Comparison of ENCODE assay signal across 12 cellular contexts in genomic region chr16:30139895-30140481, GRCh38. TPM values are rescaled to one million over a fixed set of nuclear protein-coding genes. Genes with fewer than 3 reads are reported as not detected.
A peak's percentile ranks its signal among the peaks of the same experiment; 100 is the strongest.
DNase-seq lines count a peak whose midpoint lies in the region; ATAC-seq and TF ChIP-seq lines count a peak whose summit lies in the region.
"Had no signal": no experiment of that assay in that cellular context is flagged by ENCODE, and none has a peak within 500 bp of the region (broad histone marks: within the 10 kb centered on the region; RNA-seq: fewer than 3 reads in every experiment).

No MANE protein-coding gene starts in this region.

- TF ChIP-seq CTCF in neutrophil (IDR thresholded peaks at IDR 0.05) (no peak), uterus (IDR thresholded peaks at IDR 0.05) (no peak)

- H3K27me3 Mint-ChIP-seq in activated CD4-positive, alpha-beta T cell treated with anti-CD3 and anti-CD28 coated beads for 36 hours: no peaks in the 10 kb centered on the region
- H3K27me3 Mint-ChIP-seq in activated CD4-positive, alpha-beta memory T cell treated with anti-CD3 and anti-CD28 coated beads for 36 hours: no peaks in the 10 kb centered on the region
- H3K27me3 Mint-ChIP-seq: memory B cell had no signal

- H3K36me3 Mint-ChIP-seq in activated CD4-positive, alpha-beta T cell treated with anti-CD3 and anti-CD28 coated beads for 36 hours (ENCODE audit: low read depth): no peaks in the 10 kb centered on the region
- no peaks in the 10 kb centered on the region for H3K36me3 Mint-ChIP-seq in activated CD4-positive, alpha-beta memory T cell treated with anti-CD3 and anti-CD28 coated beads for 36 hours
- H3K36me3 Mint-ChIP-seq: memory B cell had no signal

- H3K4me3 Mint-ChIP-seq in activated CD4-positive, alpha-beta T cell treated with anti-CD3 and anti-CD28 coated beads for 36 hours: no peak overlapping the region
- no peak overlapping the region for H3K4me3 Mint-ChIP-seq in activated CD4-positive, alpha-beta memory T cell treated with anti-CD3 and anti-CD28 coated beads for 36 hours
- H3K4me3 Mint-ChIP-seq: memory B cell had no signal

- peak overlapping the region; percentile 31 to 32 for H3K4me3 ChIP-seq in neutrophil (ENCODE audit: low read depth in 1 of 2, low read length in 1 of 2)
- H3K4me3 ChIP-seq in uterus: no peak overlapping the region
- no peak overlapping the region for H3K4me3 ChIP-seq in MG63
- H3K4me3 ChIP-seq: SJCRH30, suprapubic skin had no signal

- H3K27ac Mint-ChIP-seq in activated CD4-positive, alpha-beta T cell treated with anti-CD3 and anti-CD28 coated beads for 36 hours: peak overlapping the region; percentile 57
- peak overlapping the region; percentile 10 for H3K27ac Mint-ChIP-seq in activated CD4-positive, alpha-beta memory T cell treated with anti-CD3 and anti-CD28 coated beads for 36 hours
- H3K27ac Mint-ChIP-seq: memory B cell had no signal

- no peak for DNase-seq in activated CD4-positive, alpha-beta T cell treated with anti-CD3 and anti-CD28 coated beads for 36 hours
- DNase-seq in activated CD4-positive, alpha-beta T cell treated with anti-CD3 and anti-CD28 coated beads for 48 hours: no peak
- DNase-seq in NCI-H146 treated with DMSO at 0.1 percent for 48 hours (lab: John Stamatoyannopoulos, UW; ENCODE audit: unreplicated experiment) (peak; percentile 27), uterus (no peak), AG08395 (ENCODE audit: low spot score) (no peak), MG63 (no peak)
- DNase-seq in activated CD4-positive, alpha-beta memory T cell treated with anti-CD3 and anti-CD28 coated beads for 36 hours: no peak
- DNase-seq: activated CD4-positive, alpha-beta T cell treated with anti-CD3 and anti-CD28 coated beads, Interleukin-2, amount 50 U/mL, for 4 hours; SJCRH30 had no signal

- CTCF ChIA-PET in activated CD4-positive, alpha-beta T cell treated with anti-CD3 and anti-CD28 coated beads for 36 hours (lab: Charles Lee): interaction anchor here (0.6 to 1.4 kb wide), 7 partner anchors 12 to 519 kb away, joined by 3 to 5 read pairs (median 4); no protein-coding TSS in a partner anchor
- CTCF ChIA-PET in activated CD4-positive, alpha-beta memory T cell treated with anti-CD3 and anti-CD28 coated beads for 36 hours (lab: Charles Lee): interaction anchor here (1.6 kb wide), 2 partner anchors 28 to 48 kb away, joined by 3 to 4 read pairs; partner anchors contain the start of gene TBX6

- H3K4me1 Mint-ChIP-seq in activated CD4-positive, alpha-beta T cell treated with anti-CD3 and anti-CD28 coated beads for 36 hours: peaks cover 20% of the 10 kb centered on the region
- peaks cover 15% of the 10 kb centered on the region for H3K4me1 Mint-ChIP-seq in activated CD4-positive, alpha-beta memory T cell treated with anti-CD3 and anti-CD28 coated beads for 36 hours (ENCODE audit: low read depth)

- no peaks in the 10 kb centered on the region for H3K36me3 ChIP-seq in neutrophil
- no peaks in the 10 kb centered on the region for H3K36me3 ChIP-seq in uterus
- H3K36me3 ChIP-seq in MG63: no peaks in the 10 kb centered on the region
- H3K36me3 ChIP-seq: SJCRH30, suprapubic skin had no signal

- POLR2A ChIA-PET in activated CD4-positive, alpha-beta T cell treated with anti-CD3 and anti-CD28 coated beads for 36 hours (lab: Charles Lee): interaction anchor here (0.6 kb wide), 2 partner anchors 13 to 47 kb away, joined by 3 read pairs; no protein-coding TSS in a partner anchor
- POLR2A ChIA-PET in activated CD4-positive, alpha-beta memory T cell treated with anti-CD3 and anti-CD28 coated beads for 36 hours (lab: Charles Lee): no interaction called here

- H3K4me1 ChIP-seq in neutrophil (ENCODE audit: control insufficient read depth in 1 of 2, insufficient read depth in 1 of 2, low read depth in 1 of 2, low read length in 1 of 2): peaks cover 66 to 69% of the 10 kb centered on the region in 2 experiments
- no peaks in the 10 kb centered on the region for H3K4me1 ChIP-seq in uterus
- H3K4me1 ChIP-seq: SJCRH30, suprapubic skin had no signal

- TF ChIP-seq POLR2A in uterus (IDR thresholded peaks at IDR 0.05): no peak

- ATAC-seq in activated CD4-positive, alpha-beta T cell treated with anti-CD3 and anti-CD28 coated beads for 36 hours: no peak

- intact Hi-C loops in activated CD4-positive, alpha-beta T cell treated with anti-CD3 and anti-CD28 coated beads for 36 hours (cut with DNase I, micrococcal nuclease): no loop called here
- intact Hi-C loops in activated CD4-positive, alpha-beta memory T cell treated with anti-CD3 and anti-CD28 coated beads for 36 hours (cut with micrococcal nuclease): loop anchor here (1.0 to 5.0 kb wide), 2 partner anchors 42 to 48 kb away; partner anchors contain the start of gene TBX6
- intact Hi-C loops in uterus (cut with DNase I; ENCODE audit: low total_unique reads): no loop called here

- H3K27ac ChIP-seq in neutrophil (peak overlapping the region; percentile 87), uterus (no peak overlapping the region)
- H3K27ac ChIP-seq: SJCRH30, suprapubic skin had no signal

- H3K9me3 ChIP-seq in neutrophil: no peaks in the 10 kb centered on the region
- H3K9me3 ChIP-seq in uterus: no peaks in the 10 kb centered on the region
- H3K9me3 ChIP-seq in MG63: no peaks in the 10 kb centered on the region
- H3K9me3 ChIP-seq: SJCRH30, suprapubic skin had no signal

- H3K27me3 ChIP-seq in neutrophil (no peaks in the 10 kb centered on the region), uterus (no peaks in the 10 kb centered on the region), MG63 (no peaks in the 10 kb centered on the region)
- H3K27me3 ChIP-seq: SJCRH30, suprapubic skin had no signal

- H3K9me3 Mint-ChIP-seq in activated CD4-positive, alpha-beta T cell treated with anti-CD3 and anti-CD28 coated beads for 36 hours (ENCODE audit: low read depth): no peaks in the 10 kb centered on the region
- no peaks in the 10 kb centered on the region for H3K9me3 Mint-ChIP-seq in activated CD4-positive, alpha-beta memory T cell treated with anti-CD3 and anti-CD28 coated beads for 36 hours
- H3K9me3 Mint-ChIP-seq: memory B cell had no signal

RNA-seq across cellular contexts. Expression of gene MAPK3, which starts 17.0 kb away (rescaled TPM):
- total RNA-seq in activated CD4-positive, alpha-beta T cell treated with anti-CD3 and anti-CD28 coated beads for 36 hours: 10 to 100 TPM; 59.0 to 81.7 TPM
- 10 to 100 TPM; 85.5 to 93.1 TPM for total RNA-seq in activated CD4-positive, alpha-beta memory T cell treated with anti-CD3 and anti-CD28 coated beads for 36 hours
- total RNA-seq in uterus: 100 to 1,000 TPM in 1 of 4 donors, 10 to 100 TPM in 3; 19.9 to 143 (median 39.4) TPM
- total RNA-seq in MG63 (2014; rRNA removed; shearing (Covaris generic); ENCODE audit: low replicate concordance): 13.3 and 20.0 TPM in 2 replicates

RNA-seq across cellular contexts. Expression of gene GDPD3, which starts 26.7 kb away (rescaled TPM):
- 1 to 10 TPM; 6.1 to 7.0 TPM for total RNA-seq in activated CD4-positive, alpha-beta T cell treated with anti-CD3 and anti-CD28 coated beads for 36 hours
- 1 to 10 TPM; 5.3 to 9.9 TPM for total RNA-seq in activated CD4-positive, alpha-beta memory T cell treated with anti-CD3 and anti-CD28 coated beads for 36 hours
- total RNA-seq in uterus: 10 to 100 TPM in 1 of 4 donors, 1 to 10 TPM in 2, not detected in 1; 1.4 to 16.7 (median 2.3) TPM
- total RNA-seq in MG63 (2014; rRNA removed; shearing (Covaris generic); ENCODE audit: low replicate concordance): 0.43 TPM in 1 of 2 replicates, not detected in the other

RNA-seq across cellular contexts. Expression of gene CORO1A, which starts 43.4 kb away (rescaled TPM):
- total RNA-seq in activated CD4-positive, alpha-beta T cell treated with anti-CD3 and anti-CD28 coated beads for 36 hours: 1,000 to 10,000 TPM in 1 of 2 experiments, 100 to 1,000 TPM in 1; 997 to 1,175 TPM
- total RNA-seq in activated CD4-positive, alpha-beta memory T cell treated with anti-CD3 and anti-CD28 coated beads for 36 hours: 1,000 to 10,000 TPM; 1,027 to 1,051 TPM
- total RNA-seq in uterus: 10 to 100 TPM; 12.7 to 30.5 (median 18.2) TPM
- 1.9 and 3.1 TPM in 2 replicates for total RNA-seq in MG63 (2014; rRNA removed; shearing (Covaris generic); ENCODE audit: low replicate concordance)

RNA-seq across cellular contexts. Expression of gene YPEL3, which starts 44.0 kb away (rescaled TPM):
- total RNA-seq in activated CD4-positive, alpha-beta T cell treated with anti-CD3 and anti-CD28 coated beads for 36 hours: 10 to 100 TPM; 17.4 to 19.1 TPM
- total RNA-seq in activated CD4-positive, alpha-beta memory T cell treated with anti-CD3 and anti-CD28 coated beads for 36 hours: 10 to 100 TPM; 32.5 to 36.9 TPM
- total RNA-seq in uterus: 100 to 1,000 TPM in 1 of 4 donors, 10 to 100 TPM in 2, 1 to 10 TPM in 1; 9.2 to 158 (median 36.4) TPM
- 1.5 and 13.1 TPM in 2 replicates for total RNA-seq in MG63 (2014; rRNA removed; shearing (Covaris generic); ENCODE audit: low replicate concordance)

RNA-seq across cellular contexts. Expression of gene TBX6, which starts 48.3 kb away (rescaled TPM):
- 1 to 10 TPM; 2.7 to 3.0 TPM for total RNA-seq in activated CD4-positive, alpha-beta T cell treated with anti-CD3 and anti-CD28 coated beads for 36 hours
- 1 to 10 TPM; 2.3 to 2.9 TPM for total RNA-seq in activated CD4-positive, alpha-beta memory T cell treated with anti-CD3 and anti-CD28 coated beads for 36 hours
- total RNA-seq in uterus: 1 to 10 TPM in 1 of 4 donors, under 1 TPM in 1, not detected in 2; 0.21 to 1.3 TPM
- total RNA-seq in MG63 (2014; rRNA removed; shearing (Covaris generic); ENCODE audit: low replicate concordance): 0.30 TPM in 1 of 2 replicates, not detected in the other

Comparison
In these comparisons a context has a peak if more than half of its experiments do, and no peak if none do; other contexts are left out.
1. H3K4me3 ChIP-seq: peak in neutrophil (2 of 2); none in uterus (0 of 2) and MG63 (single experiment).
2. RNA of gene CORO1A, which starts 43.4 kb away (total RNA-seq): 997 to 1,175 TPM in activated CD4-positive, alpha-beta T cell treated with anti-CD3 and anti-CD28 coated beads for 36 hours and 1,027 to 1,051 TPM in activated CD4-positive, alpha-beta memory T cell treated with anti-CD3 and anti-CD28 coated beads for 36 hours; 12.7 to 30.5 TPM in uterus and 1.9 to 3.1 TPM in MG63; every median in the first group is over 10 times any median in the second.